13 cellular contexts compared by ENCODE assay signal in the genomic region with DNA sequence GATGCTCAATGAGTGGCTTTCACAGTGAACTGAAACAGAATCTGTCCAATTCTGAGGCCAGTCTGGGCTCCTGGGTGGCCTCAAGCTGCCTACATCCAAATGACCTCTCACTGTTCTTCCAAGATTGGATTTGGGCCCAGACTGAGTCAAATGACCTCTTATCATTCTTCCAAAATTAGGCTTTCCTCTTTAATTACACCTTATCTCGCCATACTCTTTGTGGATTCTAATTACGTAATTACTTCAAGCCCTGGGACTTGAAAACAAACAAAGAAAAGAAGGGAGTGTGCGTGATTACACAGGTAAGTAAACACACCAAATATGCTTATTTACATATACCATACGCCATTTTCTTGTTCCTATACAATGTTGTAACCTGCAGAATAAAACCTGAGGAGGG. TPM values are rescaled to one million over a fixed set of nuclear protein-coding genes. Genes with fewer than 3 reads are reported as not detected.
DNase-seq lines count a peak whose midpoint lies in the region; ATAC-seq lines count a peak whose summit lies in the region.
"Had no signal": no experiment of that assay in that cellular context is flagged by ENCODE, and none has a peak within 500 bp of the region (broad histone marks: within the 10 kb centered on the region; RNA-seq: fewer than 3 reads in every experiment).

No MANE protein-coding gene starts in this region.

- H3K9me3 ChIP-seq in muscle layer of colon (ENCODE audit: low read length) = no peaks in the 10 kb centered on the region

- H3K36me3 ChIP-seq in muscle layer of colon (ENCODE audit: insufficient read depth, low read length) = peaks cover 6% of the 10 kb centered on the region

- H3K4me1 ChIP-seq in muscle layer of colon (ENCODE audit: insufficient read depth, low read length) = peaks cover 95% of the 10 kb centered on the region

- intact Hi-C loops in Right ventricle myocardium inferior (cut with DNase I) = loop anchor here (2.0 kb wide), 1 partner anchor 68 kb away; no protein-coding TSS in a partner anchor
- intact Hi-C loops in cardiac septum (cut with DNase I) = no loop called here
- intact Hi-C loops in Right ventricle myocardium superior (cut with DNase I) = no loop called here

- peak overlapping the region in 1 of 2 donors; percentile 11 for H3K4me3 ChIP-seq in muscle layer of colon (ENCODE audit: low read depth in 1 of 2, low read length in 2 of 2)
- H3K4me3 ChIP-seq: GM23338 had no signal

- H3K27ac ChIP-seq in muscle layer of colon (ENCODE audit: low read depth, low read length) = peak overlapping the region; percentile 87

- ATAC-seq in Right ventricle myocardium inferior (peak; percentile 70), Right ventricle myocardium superior (ENCODE audit: poor library complexity) (peak; percentile 70), HG03378 (IDR thresholded peaks at IDR 0.05; ENCODE audit: unreplicated experiment) (no peak), HG03097 (IDR thresholded peaks at IDR 0.05; ENCODE audit: low FRiP score, unreplicated experiment) (no peak), HG03159 (IDR thresholded peaks at IDR 0.05; ENCODE audit: unreplicated experiment) (no peak)
- ATAC-seq: GM23338 had no signal

- H3K9ac ChIP-seq in muscle layer of colon (ENCODE audit: low read length) = peak overlapping the region; percentile 24

- no peaks in the 10 kb centered on the region for H3K27me3 ChIP-seq in muscle layer of colon (ENCODE audit: control insufficient read depth in 1 of 2, insufficient read depth in 2 of 2, low read length in 2 of 2)

- DNase-seq in Right ventricle myocardium inferior (ENCODE audit: missing footprints) = no peak
- DNase-seq in cardiac septum (ENCODE audit: low spot score) = no peak
- DNase-seq in Right ventricle myocardium superior = no peak
- no peak for DNase-seq in NCI-H2171 treated with DMSO at 0.1 percent for 48 hours (lab: John Stamatoyannopoulos, UW)
- DNase-seq: ACHN; effector CD4-positive, alpha-beta T cell; MV-4-11; NCI-H446 had no signal

RNA-seq across cellular contexts. Expression of gene SORBS1, which starts 18.8 kb away (rescaled TPM):
- total RNA-seq in Right ventricle myocardium inferior (666 TPM), cardiac septum (1,045 TPM), Right ventricle myocardium superior (697 TPM)

Comparison
In these comparisons a context has a peak if more than half of its experiments do, and no peak if none do; other contexts are left out.
1. ATAC-seq: peak in Right ventricle myocardium inferior (single experiment) and Right ventricle myocardium superior (single experiment); none in HG03378 (single experiment), HG03097 (single experiment) and HG03159 (single experiment).